Comparison of ENCODE assay signal across 12 cellular contexts in genomic region chr19:16645140-16645539, GRCh38. TPM values are rescaled to one million over a fixed set of nuclear protein-coding genes. Genes with fewer than 3 reads are reported as not detected.
DNase-seq lines count a peak whose midpoint lies in the region; ATAC-seq lines count a peak whose summit lies in the region.
"Had no signal": no experiment of that assay in that cellular context is flagged by ENCODE, and none has a peak within 500 bp of the region (broad histone marks: within the 10 kb centered on the region; RNA-seq: fewer than 3 reads in every experiment).

No MANE protein-coding gene starts in this region.

- peaks cover 74% of the 10 kb centered on the region for H3K36me3 Mint-ChIP-seq in activated T-helper 2 cell treated with anti-CD3 and anti-CD28 coated beads, Interferon-gamma antibody, Interleukin-2, Interleukin-4, amounts not matched to agents 10 μg/mL and 5 μg/mL and 100 μg/mL, durations not matched to agents 14 hours and 24 hours and 36 hours (ENCODE audit: low read depth)

- H3K27ac Mint-ChIP-seq in activated T-helper 2 cell treated with anti-CD3 and anti-CD28 coated beads, Interferon-gamma antibody, Interleukin-2, Interleukin-4, amounts not matched to agents 10 μg/mL and 5 μg/mL and 100 μg/mL, durations not matched to agents 14 hours and 24 hours and 36 hours: no peak overlapping the region

- H3K27me3 Mint-ChIP-seq in activated T-helper 2 cell treated with anti-CD3 and anti-CD28 coated beads, Interferon-gamma antibody, Interleukin-2, Interleukin-4, amounts not matched to agents 10 μg/mL and 5 μg/mL and 100 μg/mL, durations not matched to agents 14 hours and 24 hours and 36 hours (ENCODE audit: low read depth): no peaks in the 10 kb centered on the region

- H3K4me1 Mint-ChIP-seq in activated T-helper 2 cell treated with anti-CD3 and anti-CD28 coated beads, Interferon-gamma antibody, Interleukin-2, Interleukin-4, amounts not matched to agents 10 μg/mL and 5 μg/mL and 100 μg/mL, durations not matched to agents 14 hours and 24 hours and 36 hours (ENCODE audit: low read depth): peaks cover 5% of the 10 kb centered on the region

- no peaks in the 10 kb centered on the region for H3K9me3 Mint-ChIP-seq in activated T-helper 2 cell treated with anti-CD3 and anti-CD28 coated beads, Interferon-gamma antibody, Interleukin-2, Interleukin-4, amounts not matched to agents 10 μg/mL and 5 μg/mL and 100 μg/mL, durations not matched to agents 14 hours and 24 hours and 36 hours

- no peak overlapping the region for H3K4me3 Mint-ChIP-seq in activated T-helper 2 cell treated with anti-CD3 and anti-CD28 coated beads, Interferon-gamma antibody, Interleukin-2, Interleukin-4, amounts not matched to agents 10 μg/mL and 5 μg/mL and 100 μg/mL, durations not matched to agents 14 hours and 24 hours and 36 hours (ENCODE audit: low read depth)

- intact Hi-C loops in posterior cingulate gyrus (cut with DNase I): no loop called here
- intact Hi-C loops in activated T-helper 2 cell treated with anti-CD3 and anti-CD28 coated beads, Interferon-gamma antibody, Interleukin-2, Interleukin-4, amounts not matched to agents 10 μg/mL and 5 μg/mL and 100 μg/mL, durations not matched to agents 14 hours and 24 hours and 36 hours (cut with micrococcal nuclease): no loop called here

- DNase-seq in C1 segment of cervical spinal cord (lab: John Stamatoyannopoulos, UW): peak in 12 of 14 donors; percentile 1 to 64 (median 42)
- DNase-seq in anterior cingulate cortex (lab: John Stamatoyannopoulos, UW): peak in 50 of 58 donors; percentile 3 to 89 (median 50)
- DNase-seq in inferior parietal cortex (ENCODE audit: extremely low spot score): peak; percentile 80
- peak in 9 of 10 donors; percentile 42 to 96 (median 64) for DNase-seq in posterior cingulate gyrus
- DNase-seq in activated T-helper 2 cell treated with anti-CD3 and anti-CD28 coated beads, Interferon-gamma antibody, Interleukin-2, Interleukin-4, amounts not matched to agents 10 μg/mL and 5 μg/mL and 100 μg/mL, durations not matched to agents 14 hours and 24 hours and 36 hours (ENCODE audit: low spot score): no peak
- DNase-seq in retina: no peak
- DNase-seq: NCI-H1092 treated with DMSO at 0.1 percent for 48 hours, NCI-H1694 treated with DMSO at 0.1 percent for 48 hours, NCI-H748 treated with DMSO at 0.1 percent for 48 hours, PC-3 had no signal

- ATAC-seq in GM21423 (IDR thresholded peaks at IDR 0.05; ENCODE audit: unreplicated experiment): no peak
- no peak for ATAC-seq in GM18519 (IDR thresholded peaks at IDR 0.05; ENCODE audit: low FRiP score, unreplicated experiment)
- ATAC-seq: PC-3 had no signal

RNA-seq across cellular contexts. Expression of gene SMIM7, which starts 14.8 kb away (rescaled TPM):
- total RNA-seq in activated T-helper 2 cell treated with anti-CD3 and anti-CD28 coated beads, Interferon-gamma antibody, Interleukin-2, Interleukin-4, amounts not matched to agents 10 μg/mL and 5 μg/mL and 100 μg/mL, durations not matched to agents 14 hours and 24 hours and 36 hours: 60.3 and 60.9 TPM in 2 replicates

RNA-seq across cellular contexts. Expression of gene TMEM38A, which starts 15.8 kb away (rescaled TPM):
- total RNA-seq in activated T-helper 2 cell treated with anti-CD3 and anti-CD28 coated beads, Interferon-gamma antibody, Interleukin-2, Interleukin-4, amounts not matched to agents 10 μg/mL and 5 μg/mL and 100 μg/mL, durations not matched to agents 14 hours and 24 hours and 36 hours: 0.64 and 0.96 TPM in 2 replicates

RNA-seq across cellular contexts. Expression of gene MED26, which starts 17.1 kb away (rescaled TPM):
- 13.4 and 15.8 TPM in 2 replicates for total RNA-seq in activated T-helper 2 cell treated with anti-CD3 and anti-CD28 coated beads, Interferon-gamma antibody, Interleukin-2, Interleukin-4, amounts not matched to agents 10 μg/mL and 5 μg/mL and 100 μg/mL, durations not matched to agents 14 hours and 24 hours and 36 hours

Comparison
In these comparisons a context has a peak if more than half of its experiments do, and no peak if none do; other contexts are left out.
1. DNase-seq: peak in C1 segment of cervical spinal cord (12 of 14), anterior cingulate cortex (50 of 58), inferior parietal cortex (single experiment) and posterior cingulate gyrus (9 of 10); none in activated T-helper 2 cell treated with anti-CD3 and anti-CD28 coated beads, Interferon-gamma antibody, Interleukin-2, Interleukin-4, amounts not matched to agents 10 μg/mL and 5 μg/mL and 100 μg/mL, durations not matched to agents 14 hours and 24 hours and 36 hours (single experiment) and retina (single experiment).